ENCODE assay signal across 1 cellular context in the genomic region with DNA sequence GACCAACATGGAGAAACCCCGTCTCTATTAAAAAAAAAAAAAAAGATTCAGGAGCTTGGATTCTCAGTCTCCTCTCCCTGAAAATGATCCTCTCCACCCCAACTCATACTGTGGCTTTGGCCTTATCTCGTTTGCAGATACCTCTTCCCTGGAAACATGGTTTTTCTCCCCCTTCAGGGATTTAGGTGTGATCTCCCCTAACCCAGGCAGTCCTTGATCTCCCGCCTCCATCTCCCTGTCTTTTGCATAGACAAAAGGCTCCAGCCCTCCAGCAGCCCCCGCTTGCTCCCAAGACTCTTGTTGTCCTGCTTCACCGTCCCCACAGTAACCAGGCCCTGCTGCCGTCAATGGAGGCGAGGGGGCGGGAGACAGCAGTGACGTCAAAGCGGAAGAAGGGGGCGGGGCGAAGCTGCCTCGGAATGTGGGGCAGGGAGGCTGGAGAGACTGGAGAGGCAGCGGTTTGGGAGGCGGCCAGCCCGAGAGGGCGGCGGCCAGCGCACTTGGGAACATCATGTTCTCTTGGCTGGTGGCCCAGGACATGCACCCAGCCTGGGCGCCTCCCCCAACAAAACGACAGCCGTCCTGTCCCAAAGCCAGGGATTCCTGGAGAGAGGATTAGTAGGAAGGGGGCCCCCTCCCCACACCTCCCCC.
TF ChIP-seq lines count a peak whose summit lies in the region.

No MANE protein-coding gene starts in this region.

TF ChIP-seq in HepG2, 621 proteins besides CTCF, POLR2A, EP300 and RAD21 (continued from another document and continues in another):
- TF ChIP-seq, protein P1, sequence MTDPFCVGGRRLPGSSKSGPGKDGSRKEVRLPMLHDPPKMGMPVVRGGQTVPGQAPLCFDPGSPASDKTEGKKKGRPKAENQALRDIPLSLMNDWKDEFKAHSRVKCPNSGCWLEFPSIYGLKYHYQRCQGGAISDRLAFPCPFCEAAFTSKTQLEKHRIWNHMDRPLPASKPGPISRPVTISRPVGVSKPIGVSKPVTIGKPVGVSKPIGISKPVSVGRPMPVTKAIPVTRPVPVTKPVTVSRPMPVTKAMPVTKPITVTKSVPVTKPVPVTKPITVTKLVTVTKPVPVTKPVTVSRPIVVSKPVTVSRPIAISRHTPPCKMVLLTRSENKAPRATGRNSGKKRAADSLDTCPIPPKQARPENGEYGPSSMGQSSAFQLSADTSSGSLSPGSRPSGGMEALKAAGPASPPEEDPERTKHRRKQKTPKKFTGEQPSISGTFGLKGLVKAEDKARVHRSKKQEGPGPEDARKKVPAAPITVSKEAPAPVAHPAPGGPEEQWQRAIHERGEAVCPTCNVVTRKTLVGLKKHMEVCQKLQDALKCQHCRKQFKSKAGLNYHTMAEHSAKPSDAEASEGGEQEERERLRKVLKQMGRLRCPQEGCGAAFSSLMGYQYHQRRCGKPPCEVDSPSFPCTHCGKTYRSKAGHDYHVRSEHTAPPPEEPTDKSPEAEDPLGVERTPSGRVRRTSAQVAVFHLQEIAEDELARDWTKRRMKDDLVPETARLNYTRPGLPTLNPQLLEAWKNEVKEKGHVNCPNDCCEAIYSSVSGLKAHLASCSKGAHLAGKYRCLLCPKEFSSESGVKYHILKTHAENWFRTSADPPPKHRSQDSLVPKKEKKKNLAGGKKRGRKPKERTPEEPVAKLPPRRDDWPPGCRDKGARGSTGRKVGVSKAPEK (CRISPR knock-in tag; IDR thresholded peaks at IDR 0.05; ENCODE audit: borderline replicate concordance), result 0 out of 2 replicates have a peak, but pooled peaks have one; percentile 13
- TF ChIP-seq ZNF281 (CRISPR knock-in tag; IDR thresholded peaks at IDR 0.05; ENCODE audit: borderline replicate concordance), result peak; percentile 25; the same call in 1 of the 2 replicates
- no peak for TF ChIP-seq ZNF749 (CRISPR knock-in tag; IDR thresholded peaks at IDR 0.05; ENCODE audit: borderline replicate concordance)
- TF ChIP-seq, protein P2, sequence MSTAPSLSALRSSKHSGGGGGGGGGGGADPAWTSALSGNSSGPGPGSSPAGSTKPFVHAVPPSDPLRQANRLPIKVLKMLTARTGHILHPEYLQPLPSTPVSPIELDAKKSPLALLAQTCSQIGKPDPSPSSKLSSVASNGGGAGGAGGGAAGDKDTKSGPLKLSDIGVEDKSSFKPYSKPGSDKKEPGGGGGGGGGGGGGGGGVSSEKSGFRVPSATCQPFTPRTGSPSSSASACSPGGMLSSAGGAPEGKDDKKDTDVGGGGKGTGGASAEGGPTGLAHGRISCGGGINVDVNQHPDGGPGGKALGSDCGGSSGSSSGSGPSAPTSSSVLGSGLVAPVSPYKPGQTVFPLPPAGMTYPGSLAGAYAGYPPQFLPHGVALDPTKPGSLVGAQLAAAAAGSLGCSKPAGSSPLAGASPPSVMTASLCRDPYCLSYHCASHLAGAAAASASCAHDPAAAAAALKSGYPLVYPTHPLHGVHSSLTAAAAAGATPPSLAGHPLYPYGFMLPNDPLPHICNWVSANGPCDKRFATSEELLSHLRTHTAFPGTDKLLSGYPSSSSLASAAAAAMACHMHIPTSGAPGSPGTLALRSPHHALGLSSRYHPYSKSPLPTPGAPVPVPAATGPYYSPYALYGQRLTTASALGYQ (CRISPR knock-in tag; IDR thresholded peaks at IDR 0.05), result no peak; the same call in 1 of the 2 replicates
- no peak for TF ChIP-seq ZNF552 (CRISPR knock-in tag; IDR thresholded peaks at IDR 0.05; ENCODE audit: borderline replicate concordance)
- no peak; the same call in 1 of the 2 replicates for TF ChIP-seq NCOR1 (IDR thresholded peaks at IDR 0.05; ENCODE audit: borderline replicate concordance, low read length)
- no peak for TF ChIP-seq RBAK (CRISPR knock-in tag; IDR thresholded peaks at IDR 0.05)
- TF ChIP-seq ELF3 (CRISPR knock-in tag; IDR thresholded peaks at IDR 0.05), result no peak
- no peak for TF ChIP-seq ZNF746 (CRISPR knock-in tag; IDR thresholded peaks at IDR 0.05)
- TF ChIP-seq, protein P3, sequence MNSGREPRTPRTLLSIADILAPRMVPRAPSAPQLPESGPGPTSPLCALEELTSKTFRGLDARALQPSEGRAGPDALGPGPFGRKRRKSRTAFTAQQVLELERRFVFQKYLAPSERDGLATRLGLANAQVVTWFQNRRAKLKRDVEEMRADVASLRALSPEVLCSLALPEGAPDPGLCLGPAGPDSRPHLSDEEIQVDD (CRISPR knock-in tag; IDR thresholded peaks at IDR 0.05; ENCODE audit: borderline replicate concordance), result peak; percentile 27; the same call in 1 of the 2 replicates
- TF ChIP-seq TMF1 (CRISPR knock-in tag; IDR thresholded peaks at IDR 0.05; ENCODE audit: low read depth), result no peak
- no peak for TF ChIP-seq IKZF1 (IDR thresholded peaks at IDR 0.05)
- TF ChIP-seq TCF7 (IDR thresholded peaks at IDR 0.05; ENCODE audit: low read depth), result no peak
- TF ChIP-seq ISX (CRISPR knock-in tag; conservative IDR thresholded peaks at IDR 0.05), result no peak
- no peak for TF ChIP-seq JUND (CRISPR knock-in tag; IDR thresholded peaks at IDR 0.05)
- no peak for TF ChIP-seq NONO (IDR thresholded peaks at IDR 0.05)
- no peak for TF ChIP-seq NONO (CRISPR knock-in tag; conservative IDR thresholded peaks at IDR 0.05)
- TF ChIP-seq CENPT (CRISPR knock-in tag; IDR thresholded peaks at IDR 0.05; ENCODE audit: low read depth), result no peak
- no peak for TF ChIP-seq THRA (CRISPR knock-in tag; IDR thresholded peaks at IDR 0.05; ENCODE audit: borderline replicate concordance)
- TF ChIP-seq REXO4 (CRISPR knock-in tag; IDR thresholded peaks at IDR 0.05; ENCODE audit: borderline replicate concordance), result no peak
- TF ChIP-seq PHF20 (CRISPR knock-in tag; IDR thresholded peaks at IDR 0.05), result 0 out of 2 replicates have a peak, but pooled peaks have one; percentile 7
- TF ChIP-seq, protein P4, sequence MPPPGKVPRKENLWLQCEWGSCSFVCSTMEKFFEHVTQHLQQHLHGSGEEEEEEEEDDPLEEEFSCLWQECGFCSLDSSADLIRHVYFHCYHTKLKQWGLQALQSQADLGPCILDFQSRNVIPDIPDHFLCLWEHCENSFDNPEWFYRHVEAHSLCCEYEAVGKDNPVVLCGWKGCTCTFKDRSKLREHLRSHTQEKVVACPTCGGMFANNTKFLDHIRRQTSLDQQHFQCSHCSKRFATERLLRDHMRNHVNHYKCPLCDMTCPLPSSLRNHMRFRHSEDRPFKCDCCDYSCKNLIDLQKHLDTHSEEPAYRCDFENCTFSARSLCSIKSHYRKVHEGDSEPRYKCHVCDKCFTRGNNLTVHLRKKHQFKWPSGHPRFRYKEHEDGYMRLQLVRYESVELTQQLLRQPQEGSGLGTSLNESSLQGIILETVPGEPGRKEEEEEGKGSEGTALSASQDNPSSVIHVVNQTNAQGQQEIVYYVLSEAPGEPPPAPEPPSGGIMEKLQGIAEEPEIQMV (CRISPR knock-in tag; IDR thresholded peaks at IDR 0.05; ENCODE audit: low read depth), result no peak
- no peak for TF ChIP-seq SMAD1 (CRISPR knock-in tag; IDR thresholded peaks at IDR 0.05; ENCODE audit: borderline replicate concordance, low read depth)
- no peak for TF ChIP-seq MED13 (CRISPR knock-in tag; IDR thresholded peaks at IDR 0.05)
- no peak for TF ChIP-seq SNAI1 (CRISPR knock-in tag; IDR thresholded peaks at IDR 0.05; ENCODE audit: borderline replicate concordance)
- TF ChIP-seq, protein P5, sequence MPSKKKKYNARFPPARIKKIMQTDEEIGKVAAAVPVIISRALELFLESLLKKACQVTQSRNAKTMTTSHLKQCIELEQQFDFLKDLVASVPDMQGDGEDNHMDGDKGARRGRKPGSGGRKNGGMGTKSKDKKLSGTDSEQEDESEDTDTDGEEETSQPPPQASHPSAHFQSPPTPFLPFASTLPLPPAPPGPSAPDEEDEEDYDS (CRISPR knock-in tag; IDR thresholded peaks at IDR 0.05), result 0 out of 2 replicates have a peak, but pooled peaks have one; percentile 5
- no peak for TF ChIP-seq ZNF678 (CRISPR knock-in tag; IDR thresholded peaks at IDR 0.05)
- TF ChIP-seq BORCS8-MEF2B (CRISPR knock-in tag; IDR thresholded peaks at IDR 0.05), result no peak
- TF ChIP-seq, protein P6, sequence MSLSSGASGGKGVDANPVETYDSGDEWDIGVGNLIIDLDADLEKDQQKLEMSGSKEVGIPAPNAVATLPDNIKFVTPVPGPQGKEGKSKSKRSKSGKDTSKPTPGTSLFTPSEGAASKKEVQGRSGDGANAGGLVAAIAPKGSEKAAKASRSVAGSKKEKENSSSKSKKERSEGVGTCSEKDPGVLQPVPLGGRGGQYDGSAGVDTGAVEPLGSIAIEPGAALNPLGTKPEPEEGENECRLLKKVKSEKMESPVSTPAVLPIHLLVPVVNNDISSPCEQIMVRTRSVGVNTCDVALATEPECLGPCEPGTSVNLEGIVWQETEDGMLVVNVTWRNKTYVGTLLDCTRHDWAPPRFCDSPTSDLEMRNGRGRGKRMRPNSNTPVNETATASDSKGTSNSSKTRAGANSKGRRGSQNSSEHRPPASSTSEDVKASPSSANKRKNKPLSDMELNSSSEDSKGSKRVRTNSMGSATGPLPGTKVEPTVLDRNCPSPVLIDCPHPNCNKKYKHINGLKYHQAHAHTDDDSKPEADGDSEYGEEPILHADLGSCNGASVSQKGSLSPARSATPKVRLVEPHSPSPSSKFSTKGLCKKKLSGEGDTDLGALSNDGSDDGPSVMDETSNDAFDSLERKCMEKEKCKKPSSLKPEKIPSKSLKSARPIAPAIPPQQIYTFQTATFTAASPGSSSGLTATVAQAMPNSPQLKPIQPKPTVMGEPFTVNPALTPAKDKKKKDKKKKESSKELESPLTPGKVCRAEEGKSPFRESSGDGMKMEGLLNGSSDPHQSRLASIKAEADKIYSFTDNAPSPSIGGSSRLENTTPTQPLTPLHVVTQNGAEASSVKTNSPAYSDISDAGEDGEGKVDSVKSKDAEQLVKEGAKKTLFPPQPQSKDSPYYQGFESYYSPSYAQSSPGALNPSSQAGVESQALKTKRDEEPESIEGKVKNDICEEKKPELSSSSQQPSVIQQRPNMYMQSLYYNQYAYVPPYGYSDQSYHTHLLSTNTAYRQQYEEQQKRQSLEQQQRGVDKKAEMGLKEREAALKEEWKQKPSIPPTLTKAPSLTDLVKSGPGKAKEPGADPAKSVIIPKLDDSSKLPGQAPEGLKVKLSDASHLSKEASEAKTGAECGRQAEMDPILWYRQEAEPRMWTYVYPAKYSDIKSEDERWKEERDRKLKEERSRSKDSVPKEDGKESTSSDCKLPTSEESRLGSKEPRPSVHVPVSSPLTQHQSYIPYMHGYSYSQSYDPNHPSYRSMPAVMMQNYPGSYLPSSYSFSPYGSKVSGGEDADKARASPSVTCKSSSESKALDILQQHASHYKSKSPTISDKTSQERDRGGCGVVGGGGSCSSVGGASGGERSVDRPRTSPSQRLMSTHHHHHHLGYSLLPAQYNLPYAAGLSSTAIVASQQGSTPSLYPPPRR (CRISPR knock-in tag; IDR thresholded peaks at IDR 0.05; ENCODE audit: borderline replicate concordance), result no peak
- no peak for TF ChIP-seq ZC3H13 (CRISPR knock-in tag; IDR thresholded peaks at IDR 0.05)
- TF ChIP-seq ZBTB37 (CRISPR knock-in tag; IDR thresholded peaks at IDR 0.05), result no peak
- TF ChIP-seq, protein P7, sequence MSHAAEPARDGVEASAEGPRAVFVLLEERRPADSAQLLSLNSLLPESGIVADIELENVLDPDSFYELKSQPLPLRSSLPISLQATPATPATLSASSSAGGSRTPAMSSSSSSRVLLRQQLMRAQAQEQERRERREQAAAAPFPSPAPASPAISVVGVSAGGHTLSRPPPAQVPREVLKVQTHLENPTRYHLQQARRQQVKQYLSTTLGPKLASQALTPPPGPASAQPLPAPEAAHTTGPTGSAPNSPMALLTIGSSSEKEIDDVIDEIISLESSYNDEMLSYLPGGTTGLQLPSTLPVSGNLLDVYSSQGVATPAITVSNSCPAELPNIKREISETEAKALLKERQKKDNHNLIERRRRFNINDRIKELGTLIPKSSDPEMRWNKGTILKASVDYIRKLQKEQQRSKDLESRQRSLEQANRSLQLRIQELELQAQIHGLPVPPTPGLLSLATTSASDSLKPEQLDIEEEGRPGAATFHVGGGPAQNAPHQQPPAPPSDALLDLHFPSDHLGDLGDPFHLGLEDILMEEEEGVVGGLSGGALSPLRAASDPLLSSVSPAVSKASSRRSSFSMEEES (CRISPR knock-in tag; IDR thresholded peaks at IDR 0.05), result no peak
- peak; percentile 88 for TF ChIP-seq CREB1 (IDR thresholded peaks at IDR 0.05)
- TF ChIP-seq CREB1 (CRISPR knock-in tag; IDR thresholded peaks at IDR 0.05), result peak; percentile 91
- no peak for TF ChIP-seq ZKSCAN5 (CRISPR knock-in tag; IDR thresholded peaks at IDR 0.05)
